ENCODE assay signal across 24 cellular contexts in the genomic region with DNA sequence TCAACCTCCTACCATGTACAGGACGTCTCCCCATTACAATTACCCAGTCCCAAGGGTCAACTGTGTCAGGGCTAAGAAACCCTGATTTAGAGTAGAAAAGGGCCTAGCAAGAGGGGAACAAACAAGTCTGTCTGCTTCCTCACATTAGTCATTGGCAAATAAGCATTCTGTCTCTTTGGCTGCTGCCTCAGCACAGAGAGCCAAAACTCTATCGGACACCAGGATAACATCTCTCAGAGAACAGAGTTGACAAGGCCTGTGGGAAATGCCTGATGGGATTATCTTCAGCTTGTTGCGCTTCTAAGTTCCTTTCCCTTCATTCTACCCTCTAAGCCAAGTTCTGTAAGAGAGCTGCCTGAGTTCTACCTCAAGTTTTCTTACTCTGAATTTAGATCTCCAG. TPM values are rescaled to one million over a fixed set of nuclear protein-coding genes. Genes with fewer than 3 reads are reported as not detected.
"Had no signal": no experiment of that assay in that cellular context is flagged by ENCODE, and none has a peak within 500 bp of the region (broad histone marks: within the 10 kb centered on the region; RNA-seq: fewer than 3 reads in every experiment).

No MANE protein-coding gene starts in this region.

- ATAC-seq: left lobe of liver, lower lobe of right lung had no signal

- H3K4me1 ChIP-seq: lower lobe of right lung had no signal

- DNase-seq: effector CD4-positive, alpha-beta T cell; endodermal cell; erythroblast; heart right ventricle; hypothalamus; kidney glomerular epithelial cell; lower lobe of right lung; naive B cell; small intestine; stimulated activated CD4-positive, alpha-beta T cell treated with anti-CD3 and anti-CD28 coated beads, Interleukin-12 subunit alpha, Interleukin-12 subunit beta, amount 100 ng/mL, for 4 hours; stimulated activated naive CD4-positive, alpha-beta T cell treated with Interleukin-2 at 50 U/mL for 16 hours; trophoblast cell had no signal

- H3K4me3 ChIP-seq: coronary artery, heart right ventricle, lower lobe of right lung had no signal

- H3K36me3 ChIP-seq: heart right ventricle, lower lobe of right lung, neutrophil had no signal

- H3K27ac ChIP-seq: coronary artery, heart right ventricle, lower lobe of right lung, neutrophil had no signal

- FAIRE-seq: endothelial cell of umbilical vein, frontal cortex, islet of Langerhans, small intestine had no signal

- H3K9me3 ChIP-seq: heart right ventricle, lower lobe of right lung, neutrophil had no signal

RNA-seq across cellular contexts. Expression of a gene that starts 19.0 kb away (rescaled TPM):
- total RNA-seq: chondrocyte, dermis microvascular lymphatic vessel endothelial cell, endodermal cell, endothelial cell of umbilical vein, frontal cortex, glomerular endothelial cell, lower lobe of right lung, osteoblast, pulmonary artery endothelial cell, urinary bladder had no signal
- polyA plus RNA-seq: endothelial cell of umbilical vein had no signal
